ENCODE assay signal across 1 cellular context in the genomic region with DNA sequence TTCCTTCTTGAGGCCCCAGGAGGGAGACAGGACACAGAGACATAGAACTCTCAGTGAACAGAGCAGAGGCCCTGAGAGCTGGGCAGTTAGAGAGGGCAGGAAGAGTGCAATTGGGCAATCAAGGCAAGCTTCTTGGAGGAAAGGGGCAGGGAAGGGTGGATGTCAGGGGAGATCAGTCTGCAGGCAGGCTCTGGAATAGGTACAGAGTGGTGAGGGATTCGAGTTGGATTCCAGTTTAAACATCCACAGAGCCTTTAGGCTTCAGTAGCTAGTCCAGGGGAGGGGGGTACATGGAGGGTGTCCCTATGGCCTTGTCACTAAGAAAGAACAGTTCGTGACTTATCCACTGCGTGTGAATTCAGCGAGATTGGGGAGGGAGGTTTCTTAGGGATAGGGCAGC.
TF ChIP-seq lines count a peak whose summit lies in the region.

No MANE protein-coding gene starts in this region.

TF ChIP-seq in H1, 55 proteins besides CTCF, POLR2A, EP300 and RAD21:
- TF ChIP-seq CEBPB (IDR thresholded peaks at IDR 0.05; ENCODE audit: low read depth, low read length) (peak; percentile 31; the same call in 1 of the 2 replicates), KDM1A (IDR thresholded peaks at IDR 0.05; ENCODE audit: borderline replicate concordance, low read length) (no peak)
